ENCODE assay signal across 14 cellular contexts in the genomic region with DNA sequence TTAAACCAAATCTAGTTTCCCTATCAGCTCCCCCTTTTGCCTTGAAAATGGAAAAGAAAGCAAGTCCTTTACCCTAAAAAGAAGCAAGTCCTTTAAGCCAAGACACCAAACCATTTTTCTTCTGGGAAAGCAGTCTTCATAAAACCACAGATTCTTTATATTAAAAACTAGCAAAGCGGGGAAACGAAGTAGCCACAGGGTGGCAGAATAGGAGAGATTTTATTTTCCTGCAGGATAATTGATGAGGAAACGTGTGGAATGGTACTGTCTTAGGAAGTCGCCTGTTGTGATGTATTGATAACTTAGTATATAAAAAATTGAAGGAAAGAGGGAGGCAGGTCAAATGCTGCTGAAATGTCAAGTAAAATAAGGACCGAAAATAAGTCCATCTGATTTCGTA. TPM values are rescaled to one million over a fixed set of nuclear protein-coding genes. Genes with fewer than 3 reads are reported as not detected.
DNase-seq lines count a peak whose midpoint lies in the region; ATAC-seq, FAIRE-seq and TF ChIP-seq lines count a peak whose summit lies in the region.
"Had no signal": no experiment of that assay in that cellular context is flagged by ENCODE, and none has a peak within 500 bp of the region (broad histone marks: within the 10 kb centered on the region; RNA-seq: fewer than 3 reads in every experiment).

No MANE protein-coding gene starts in this region.

- no peaks in the 10 kb centered on the region for H3K79me2 ChIP-seq in HCT116 (ENCODE audit: insufficient read depth, low read length)
- H3K79me2 ChIP-seq in PC-3 (ENCODE audit: low read length) = no peaks in the 10 kb centered on the region

- no peak overlapping the region for H3K4me3 Mint-ChIP-seq in activated T-cell treated with anti-CD3 and anti-CD28 coated beads, Interleukin-2, amount 50 U/mL, for 72 hours
- H3K4me3 Mint-ChIP-seq: CD4-positive, alpha-beta T cell; central memory CD8-positive, alpha-beta T cell; IgD-negative memory B cell had no signal

- H3K4me2 ChIP-seq in HCT116 (ENCODE audit: low read length) (no peak overlapping the region), PC-3 (ENCODE audit: low read length) (no peak overlapping the region)

- no peaks in the 10 kb centered on the region for H4K20me1 ChIP-seq in HCT116 (ENCODE audit: insufficient read depth)
- H4K20me1 ChIP-seq in PC-3 (ENCODE audit: low read length) = no peaks in the 10 kb centered on the region

- H2AFZ ChIP-seq in HCT116 (ENCODE audit: low read depth, low read length, poor library complexity, severe bottlenecking) = no peak overlapping the region
- H2AFZ ChIP-seq in PC-3 (ENCODE audit: low read length) = no peak overlapping the region

- ATAC-seq in HCT116 (no peak; the same call in 1 of the 2 replicates), PC-3 (peak; percentile 33; the same call in 1 of the 2 replicates), pancreas (no peak)
- ATAC-seq in activated T-cell treated with anti-CD3 and anti-CD28 coated beads, Interleukin-2, amount 50 U/mL, for 72 hours (replicated peaks in 1 of 2) = no peak

- no peak for TF ChIP-seq POLR2A in HCT116 (IDR thresholded peaks at IDR 0.05; ENCODE audit: borderline replicate concordance, extremely low read depth, insufficient read depth, insufficient read length)

- H3K9ac ChIP-seq in HCT116 (ENCODE audit: low read length) (no peak overlapping the region), PC-3 (ENCODE audit: low read length) (no peak overlapping the region)

- TF ChIP-seq CTCF in HCT116 (IDR thresholded peaks at IDR 0.05 in 2 of 3, conservative IDR thresholded peaks at IDR 0.05 in 1 of 3; ENCODE audit: borderline replicate concordance in 1 of 3, insufficient read depth in 1 of 3, low read depth in 2 of 3, low read length in 2 of 3) (peak in 1 of 3 experiments; percentile 44; a peak in 1 of 6 replicates), PC-3 (conservative IDR thresholded peaks at IDR 0.05; ENCODE audit: low read depth, low read length) (peak; percentile 32; the same call in 1 of the 2 replicates), pancreas (IDR thresholded peaks at IDR 0.05) (no peak)

- peaks cover 2 to 9% of the 10 kb centered on the region in 2 donors for H3K9me3 Mint-ChIP-seq in activated T-cell treated with anti-CD3 and anti-CD28 coated beads, Interleukin-2, amount 50 U/mL, for 72 hours
- H3K9me3 Mint-ChIP-seq: activated T-helper 2 cell treated with anti-CD3 and anti-CD28 coated beads, Interferon-gamma antibody, Interleukin-2, Interleukin-4, amounts not matched to agents 10 μg/mL and 5 μg/mL and 100 μg/mL, durations not matched to agents 14 hours and 24 hours and 36 hours had no signal

- POLR2A ChIA-PET in HCT116 (lab: Charles Lee) (no interaction called here), PC-3 (lab: Charles Lee; ENCODE audit: unreplicated experiment) (no interaction called here)

- H3K36me3 ChIP-seq in HCT116 (ENCODE audit: control insufficient read depth in 1 of 2, insufficient read depth in 2 of 2, low read length in 2 of 2) (no peaks in the 10 kb centered on the region), PC-3 (ENCODE audit: low read depth, low read length) (no peaks in the 10 kb centered on the region), pancreas (no peaks in the 10 kb centered on the region)
- H3K36me3 ChIP-seq: SJCRH30 had no signal

- H3K9me2 ChIP-seq in HCT116 (ENCODE audit: insufficient read depth) = no peaks in the 10 kb centered on the region
- no peaks in the 10 kb centered on the region for H3K9me2 ChIP-seq in PC-3 (replicated peaks; ENCODE audit: low read length)

- DNase-seq in AG08395 (ENCODE audit: low spot score) = peak; percentile 11
- DNase-seq in HCT116 (ENCODE audit: low read depth, low spot score) = no peak
- DNase-seq in PC-3 = peak; percentile 27
- DNase-seq in fibroblast of peridontal ligament (ENCODE audit: extremely low read depth) = peak; percentile 29
- DNase-seq in activated T-cell treated with anti-CD3 and anti-CD28 coated beads, Interleukin-2, amount 50 U/mL, for 72 hours = no peak
- no peak for DNase-seq in glomerular visceral epithelial cell (ENCODE audit: extremely low spot score)
- DNase-seq in pancreas = no peak
- no peak for DNase-seq in putamen (ENCODE audit: low spot score)
- DNase-seq: CD4-positive, alpha-beta T cell had no signal

- H3K4me1 ChIP-seq in HCT116 (ENCODE audit: control insufficient read depth in 1 of 2, insufficient read depth in 2 of 2, low read length in 2 of 2) (no peaks in the 10 kb centered on the region), PC-3 (ENCODE audit: insufficient read depth, low read length) (no peaks in the 10 kb centered on the region), pancreas (no peaks in the 10 kb centered on the region)
- H3K4me1 ChIP-seq: SJCRH30 had no signal

- H3K4me1 Mint-ChIP-seq in activated T-cell treated with anti-CD3 and anti-CD28 coated beads, Interleukin-2, amount 50 U/mL, for 72 hours (ENCODE audit: low read depth) = no peaks in the 10 kb centered on the region
- H3K4me1 Mint-ChIP-seq: central memory CD8-positive, alpha-beta T cell had no signal

- no peak overlapping the region for H3K27ac ChIP-seq in HCT116 (ENCODE audit: low read depth, low read length)
- H3K27ac ChIP-seq in PC-3 (ENCODE audit: low read length) = no peak overlapping the region
- no peak overlapping the region for H3K27ac ChIP-seq in pancreas
- H3K27ac ChIP-seq: SJCRH30 had no signal

- CTCF ChIA-PET in HCT116 (lab: Charles Lee) = interaction anchor here (0.9 to 1.0 kb wide), 2 partner anchors 38 to 687 kb away, joined by 3 to 5 read pairs; no protein-coding TSS in a partner anchor
- CTCF ChIA-PET in PC-3 (lab: Charles Lee) = no interaction called here

- WGBS in pancreas, 2 donors = 37 to 47% methylated on average over 6 of the region's 6 CpGs

- H3K9me3 ChIP-seq in HCT116 (ENCODE audit: control insufficient read depth in 1 of 2, insufficient read depth in 1 of 2, low read depth in 1 of 2, low read length in 2 of 2) (no peaks in the 10 kb centered on the region), PC-3 (ENCODE audit: low read length) (no peaks in the 10 kb centered on the region), pancreas (no peaks in the 10 kb centered on the region)

- BruUV-seq in HCT116 (replicated peaks; lab: Mats Ljungman, UMichigan) (no TSS peak), PC-3 (replicated peaks; lab: Mats Ljungman, UMichigan) (no TSS peak)

- intact Hi-C loops in HCT116 (cut with micrococcal nuclease) = loop anchor here (2.0 kb wide), 2 partner anchors 46 to 126 kb away; no protein-coding TSS in a partner anchor
- intact Hi-C loops in PC-3 (cut with micrococcal nuclease) = loop anchor here (2.0 kb wide), 1 partner anchor 46 kb away; no protein-coding TSS in a partner anchor
- intact Hi-C loops in pancreas (cut with DNase I) = no loop called here

- peaks cover 20% of the 10 kb centered on the region for H3K27me3 Mint-ChIP-seq in activated T-cell treated with anti-CD3 and anti-CD28 coated beads, Interleukin-2, amount 50 U/mL, for 72 hours (ENCODE audit: low read depth)

- no peaks in the 10 kb centered on the region for H3F3A ChIP-seq in PC-3 (ENCODE audit: low read length, unreplicated experiment)

- H3K36me3 Mint-ChIP-seq in activated T-cell treated with anti-CD3 and anti-CD28 coated beads, Interleukin-2, amount 50 U/mL, for 72 hours (ENCODE audit: insufficient read depth in 2 of 2) = peaks cover 0 to 1% of the 10 kb centered on the region in 2 donors
- H3K36me3 Mint-ChIP-seq: IgD-negative memory B cell had no signal

- H3K27me3 ChIP-seq in HCT116 (ENCODE audit: insufficient read depth, low read length) (no peaks in the 10 kb centered on the region), PC-3 (ENCODE audit: low read length) (no peaks in the 10 kb centered on the region), pancreas (no peaks in the 10 kb centered on the region)
- H3K27me3 ChIP-seq: SJCRH30 had no signal

- RAD21 ChIA-PET in HCT116 (lab: Charles Lee; ENCODE audit: low non-redundant PET in 1 of 2, low total read pairs in 2 of 2, uncharacterized antibody in 2 of 2, unreplicated experiment in 2 of 2) = no interaction called here

- no peak overlapping the region for H3K27ac Mint-ChIP-seq in activated T-cell treated with anti-CD3 and anti-CD28 coated beads, Interleukin-2, amount 50 U/mL, for 72 hours
- H3K27ac Mint-ChIP-seq: activated T-helper 2 cell treated with anti-CD3 and anti-CD28 coated beads, Interferon-gamma antibody, Interleukin-2, Interleukin-4, amounts not matched to agents 10 μg/mL and 5 μg/mL and 100 μg/mL, durations not matched to agents 14 hours and 24 hours and 36 hours; CD4-positive, alpha-beta T cell; IgD-negative memory B cell had no signal

- no peak for FAIRE-seq in pancreas (lab: Jason Lieb, UNC)

- TF ChIP-seq RAD21 in HCT116 (IDR thresholded peaks at IDR 0.05; ENCODE audit: low read depth) = peak; percentile 30; the same call in 1 of the 2 replicates

- H3K4me3 ChIP-seq in HCT116 (replicated peaks in 1 of 2; ENCODE audit: low read depth in 1 of 2, low read length in 2 of 2) (no peak overlapping the region), PC-3 (ENCODE audit: low read length) (no peak overlapping the region), pancreas (no peak overlapping the region)
- H3K4me3 ChIP-seq: SJCRH30 had no signal

TF ChIP-seq in HCT116, 20 proteins besides CTCF, POLR2A, EP300 and RAD21 (continues in another document):
- TF ChIP-seq, protein P1, sequence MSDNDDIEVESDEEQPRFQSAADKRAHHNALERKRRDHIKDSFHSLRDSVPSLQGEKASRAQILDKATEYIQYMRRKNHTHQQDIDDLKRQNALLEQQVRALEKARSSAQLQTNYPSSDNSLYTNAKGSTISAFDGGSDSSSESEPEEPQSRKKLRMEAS (IDR thresholded peaks at IDR 0.05) = no peak
- no peak for TF ChIP-seq JUND (IDR thresholded peaks at IDR 0.05)
- TF ChIP-seq CEBPB (IDR thresholded peaks at IDR 0.05; ENCODE audit: low read depth) = no peak
- no peak for TF ChIP-seq SP1 (IDR thresholded peaks at IDR 0.05; ENCODE audit: low read depth)

RNA-seq across cellular contexts. Expression of gene ZNF883, which starts 41.1 kb away (rescaled TPM):
- total RNA-seq in HCT116 (2021; ENCODE audit: unreplicated experiment) (not detected), PC-3 (2014; rRNA removed) (not detected in 2 replicates), pancreas (1 to 10 TPM in 5 of 6 donors, under 1 TPM in 1; 0.32 to 3.4 (median 1.2) TPM)
- not detected in 2 replicates for polyA plus RNA-seq in HCT116 (2012)
- total RNA-seq in activated T-cell treated with anti-CD3 and anti-CD28 coated beads, Interleukin-2, amount 50 U/mL, for 72 hours = under 1 TPM; 0.49 to 0.89 TPM
- polyA plus RNA-seq in pancreas = 1 to 10 TPM; 1.8 to 2.2 TPM
- total RNA-seq: NCI-H460, SJCRH30 had no signal

Comparison
In these comparisons a context has a peak if more than half of its experiments do, and no peak if none do; other contexts are left out.
1. DNase-seq: peak in AG08395 (single experiment), PC-3 (single experiment) and fibroblast of peridontal ligament (single experiment); none in HCT116 (single experiment), activated T-cell treated with anti-CD3 and anti-CD28 coated beads, Interleukin-2, amount 50 U/mL, for 72 hours (0 of 2), glomerular visceral epithelial cell (single experiment), pancreas (0 of 6) and putamen (single experiment).
2. intact Hi-C loops: an anchor here in HCT116 (2.0 kb wide) and PC-3 (2.0 kb wide); none called in pancreas.